ENCODE assay signal across 20 cellular contexts in genomic region chr1:214617246-214617645, GRCh38. TPM values are rescaled to one million over a fixed set of nuclear protein-coding genes. Genes with fewer than 3 reads are reported as not detected.
A peak's percentile ranks its signal among the peaks of the same experiment; 100 is the strongest.
DNase-seq lines count a peak whose midpoint lies in the region; ATAC-seq, FAIRE-seq and TF ChIP-seq lines count a peak whose summit lies in the region.
"Had no signal": no experiment of that assay in that cellular context is flagged by ENCODE, and none has a peak within 500 bp of the region (broad histone marks: within the 10 kb centered on the region; RNA-seq: fewer than 3 reads in every experiment).

No MANE protein-coding gene starts in this region.

- H3K36me3 ChIP-seq in naive thymus-derived CD4-positive, alpha-beta T cell (ENCODE audit: control insufficient read depth in 2 of 3, insufficient read depth in 3 of 3, low read length in 3 of 3), result no peaks in the 10 kb centered on the region
- H3K36me3 ChIP-seq in transverse colon, result no peaks in the 10 kb centered on the region

- H3K9me3 ChIP-seq in naive thymus-derived CD4-positive, alpha-beta T cell (ENCODE audit: control insufficient read depth in 2 of 3, low read length in 3 of 3), result no peaks in the 10 kb centered on the region
- H3K9me3 ChIP-seq in transverse colon, result no peaks in the 10 kb centered on the region

- no peak for TF ChIP-seq POLR2A in transverse colon (IDR thresholded peaks at IDR 0.05)

- CTCF ChIA-PET in naive thymus-derived CD4-positive, alpha-beta T cell (lab: Charles Lee), result interaction anchor here (0.6 to 1.7 kb wide), 2 partner anchors 10 to 14 kb away, joined by 3 to 5 read pairs; no protein-coding TSS in a partner anchor
- CTCF ChIA-PET in RWPE1 (lab: Yijun Ruan, JAX), result no interaction called here

- no peak for TF ChIP-seq EP300 in transverse colon (IDR thresholded peaks at IDR 0.05; ENCODE audit: low read depth)

- H3K4me3 ChIP-seq in naive thymus-derived CD4-positive, alpha-beta T cell (ENCODE audit: low read length), result no peak overlapping the region
- H3K4me3 ChIP-seq in transverse colon, result no peak overlapping the region

- H3K27me3 ChIP-seq in naive thymus-derived CD4-positive, alpha-beta T cell (ENCODE audit: control insufficient read depth in 2 of 2, insufficient read depth in 2 of 2, low read length in 2 of 2), result no peaks in the 10 kb centered on the region
- H3K27me3 ChIP-seq in transverse colon, result no peaks in the 10 kb centered on the region

- H3K27me3 Mint-ChIP-seq in activated T-helper 1 cell treated with anti-CD3 and anti-CD28 coated beads, Interleukin-12 subunit alpha, Interleukin-12 subunit beta, Interleukin-2, Interleukin-4 antibody, amounts not matched to agents 30 ng/mL and 10 ng/mL and 1 ng/mL, durations not matched to agents 14 hours and 24 hours and 36 hours (ENCODE audit: insufficient read depth), result no peaks in the 10 kb centered on the region
- H3K27me3 Mint-ChIP-seq in naive thymus-derived CD4-positive, alpha-beta T cell, result no peaks in the 10 kb centered on the region

- peak; percentile 29 for FAIRE-seq in D721Med (lab: Jason Lieb, UNC)
- FAIRE-seq: G401.6 had no signal

- in situ Hi-C loops in transverse colon (cut with MboI; ENCODE audit: low pct_ligation_motif_present in 1 of 4, low pct_unique_long_range_greater_than_20kb in 1 of 4, low sequenced_read_pairs in 3 of 4), result no loop called here

- H3K36me3 Mint-ChIP-seq in activated naive CD4-positive, alpha-beta T cell treated with anti-CD3 and anti-CD28 coated beads, Interleukin-2, amount 50 U/mL, for 72 hours, result peaks cover 16 to 69% of the 10 kb centered on the region in 2 donors
- H3K36me3 Mint-ChIP-seq in activated T-helper 1 cell treated with anti-CD3 and anti-CD28 coated beads, Interleukin-12 subunit alpha, Interleukin-12 subunit beta, Interleukin-2, Interleukin-4 antibody, amounts not matched to agents 30 ng/mL and 10 ng/mL and 1 ng/mL, durations not matched to agents 14 hours and 24 hours and 36 hours (ENCODE audit: low read depth), result peaks cover 49% of the 10 kb centered on the region
- H3K36me3 Mint-ChIP-seq in naive thymus-derived CD4-positive, alpha-beta T cell, result peaks cover 0 to 44% (median 4%) of the 10 kb centered on the region in 5 donors

- H3K27ac ChIP-seq in naive thymus-derived CD4-positive, alpha-beta T cell (ENCODE audit: low read depth, low read length), result no peak overlapping the region
- H3K27ac ChIP-seq in transverse colon (no peak overlapping the region), RWPE1 (no peak overlapping the region)

- 91 to 100% methylated on average over 1 to 4 of the region's 4 CpGs for WGBS in transverse colon (ENCODE audit: low coverage in 1 of 2), 2 donors

- peak overlapping the region; percentile 42 for H3K4me3 Mint-ChIP-seq in activated T-helper 1 cell treated with anti-CD3 and anti-CD28 coated beads, Interleukin-12 subunit alpha, Interleukin-12 subunit beta, Interleukin-2, Interleukin-4 antibody, amounts not matched to agents 30 ng/mL and 10 ng/mL and 1 ng/mL, durations not matched to agents 14 hours and 24 hours and 36 hours
- peak overlapping the region; percentile 40 to 71 (median 48) for H3K4me3 Mint-ChIP-seq in naive thymus-derived CD4-positive, alpha-beta T cell
- H3K4me3 Mint-ChIP-seq: CD14-positive monocyte had no signal

- POLR2A ChIA-PET in naive thymus-derived CD4-positive, alpha-beta T cell (lab: Charles Lee), result interaction anchor here (1.4 kb wide), 1 partner anchor 23 kb away, joined by 4 read pairs; no protein-coding TSS in a partner anchor
- POLR2A ChIA-PET in RWPE1 (lab: Yijun Ruan, JAX; ENCODE audit: low non-redundant PET), result no interaction called here

- TF ChIP-seq CTCF in D721Med (IDR thresholded peaks at IDR 0.05; ENCODE audit: insufficient read depth, missing control alignments) (no peak), transverse colon (IDR thresholded peaks at IDR 0.05) (no peak), RWPE1 (conservative IDR thresholded peaks at IDR 0.05; ENCODE audit: low read depth) (no peak)

- no peaks in the 10 kb centered on the region for H3K9me3 Mint-ChIP-seq in activated naive CD4-positive, alpha-beta T cell treated with anti-CD3 and anti-CD28 coated beads, Interleukin-2, amount 50 U/mL, for 72 hours
- peaks cover 8% of the 10 kb centered on the region for H3K9me3 Mint-ChIP-seq in activated T-helper 1 cell treated with anti-CD3 and anti-CD28 coated beads, Interleukin-12 subunit alpha, Interleukin-12 subunit beta, Interleukin-2, Interleukin-4 antibody, amounts not matched to agents 30 ng/mL and 10 ng/mL and 1 ng/mL, durations not matched to agents 14 hours and 24 hours and 36 hours
- peaks cover 0 to 3% (median 0%) of the 10 kb centered on the region in 11 donors for H3K9me3 Mint-ChIP-seq in naive thymus-derived CD4-positive, alpha-beta T cell

- DNase-seq in activated naive CD4-positive, alpha-beta T cell treated with anti-CD3 and anti-CD28 coated beads, Interleukin-2, amount 50 U/mL, for 72 hours (ENCODE audit: low spot score in 2 of 2), result no peak
- no peak for DNase-seq in activated naive CD4-positive, alpha-beta T cell treated with Interleukin-2 at 50 U/mL for 16 hours
- DNase-seq in D721Med (ENCODE audit: insufficient read length, low spot score) (no peak), transverse colon (no peak), RWPE1 (ENCODE audit: low spot score) (no peak)
- no peak for DNase-seq in activated T-helper 1 cell treated with anti-CD3 and anti-CD28 coated beads, Interleukin-12 subunit alpha, Interleukin-12 subunit beta, Interleukin-2, Interleukin-4 antibody, amounts not matched to agents 30 ng/mL and 10 ng/mL and 1 ng/mL, durations not matched to agents 14 hours and 24 hours and 36 hours (ENCODE audit: low spot score)
- peak in 3 of 9 donors; percentile 16 to 22 (median 16) for DNase-seq in naive thymus-derived CD4-positive, alpha-beta T cell
- DNase-seq: ACHN, AML-193, DMS79, KBM-7, NCI-H1048, NCI-H146, NCI-H2081, NCI-H510A, NCI-H774, RPMI8226 had no signal

- peaks cover 0 to 3% of the 10 kb centered on the region in 2 donors for H3K4me1 ChIP-seq in naive thymus-derived CD4-positive, alpha-beta T cell (ENCODE audit: control insufficient read depth in 2 of 2, insufficient read depth in 2 of 2, low read length in 2 of 2)
- no peaks in the 10 kb centered on the region for H3K4me1 ChIP-seq in transverse colon

- peaks cover 34% of the 10 kb centered on the region for H3K4me1 Mint-ChIP-seq in activated T-helper 1 cell treated with anti-CD3 and anti-CD28 coated beads, Interleukin-12 subunit alpha, Interleukin-12 subunit beta, Interleukin-2, Interleukin-4 antibody, amounts not matched to agents 30 ng/mL and 10 ng/mL and 1 ng/mL, durations not matched to agents 14 hours and 24 hours and 36 hours (ENCODE audit: low read depth)
- peaks cover 6 to 40% (median 14%) of the 10 kb centered on the region in 7 donors for H3K4me1 Mint-ChIP-seq in naive thymus-derived CD4-positive, alpha-beta T cell

- H3K27ac Mint-ChIP-seq in activated naive CD4-positive, alpha-beta T cell treated with anti-CD3 and anti-CD28 coated beads, Interleukin-2, amount 50 U/mL, for 72 hours, result no peak overlapping the region
- peak overlapping the region; percentile 73 for H3K27ac Mint-ChIP-seq in activated T-helper 1 cell treated with anti-CD3 and anti-CD28 coated beads, Interleukin-12 subunit alpha, Interleukin-12 subunit beta, Interleukin-2, Interleukin-4 antibody, amounts not matched to agents 30 ng/mL and 10 ng/mL and 1 ng/mL, durations not matched to agents 14 hours and 24 hours and 36 hours
- H3K27ac Mint-ChIP-seq in naive thymus-derived CD4-positive, alpha-beta T cell, result peak overlapping the region in 8 of 9 donors; percentile 66 to 83 (median 78)

- intact Hi-C loops in activated T-helper 1 cell treated with anti-CD3 and anti-CD28 coated beads, Interleukin-12 subunit alpha, Interleukin-12 subunit beta, Interleukin-2, Interleukin-4 antibody, amounts not matched to agents 30 ng/mL and 10 ng/mL and 1 ng/mL, durations not matched to agents 14 hours and 24 hours and 36 hours (cut with micrococcal nuclease), result loop anchor here (2.0 kb wide), 1 partner anchor 14 kb away; the partner anchor contains the start of gene CENPF
- intact Hi-C loops in naive thymus-derived CD4-positive, alpha-beta T cell (cut with micrococcal nuclease), result loop anchor here in 1 of 2 donors (1.0 kb wide), 1 partner anchor 11 kb away; no protein-coding TSS in a partner anchor
- intact Hi-C loops in transverse colon (cut with DNase I; ENCODE audit: low total_unique reads), result no loop called here

- peak; percentile 28 to 35 for ATAC-seq in activated naive CD4-positive, alpha-beta T cell treated with anti-CD3 and anti-CD28 coated beads, Interleukin-2, amount 50 U/mL, for 72 hours
- no peak for ATAC-seq in naive thymus-derived CD4-positive, alpha-beta T cell
- ATAC-seq: HCT116 had no signal

RNA-seq across cellular contexts. Expression of gene CENPF, which starts 14.3 kb away (rescaled TPM):
- 10 to 100 TPM; 74.2 to 87.0 TPM for total RNA-seq in activated naive CD4-positive, alpha-beta T cell treated with anti-CD3 and anti-CD28 coated beads, Interleukin-2, amount 50 U/mL, for 72 hours
- 51.7 and 52.3 TPM in 2 replicates for total RNA-seq in activated T-helper 1 cell treated with anti-CD3 and anti-CD28 coated beads, Interleukin-12 subunit alpha, Interleukin-12 subunit beta, Interleukin-2, Interleukin-4 antibody, amounts not matched to agents 30 ng/mL and 10 ng/mL and 1 ng/mL, durations not matched to agents 14 hours and 24 hours and 36 hours
- total RNA-seq in naive thymus-derived CD4-positive, alpha-beta T cell, result 10 to 100 TPM in 1 of 5 experiments, 1 to 10 TPM in 4; 2.1 to 79.9 (median 4.1) TPM
- 1 to 10 TPM in 1 of 2 donors, under 1 TPM in 1; 0.83 to 2.3 TPM for polyA plus RNA-seq in naive thymus-derived CD4-positive, alpha-beta T cell
- 10 to 100 TPM in 1 of 4 donors, 1 to 10 TPM in 3; 1.5 to 49.8 (median 3.4) TPM for total RNA-seq in transverse colon

Comparison
In these comparisons a context has a peak if more than half of its experiments do, and no peak if none do; other contexts are left out.
1. H3K27ac Mint-ChIP-seq: peak in activated T-helper 1 cell treated with anti-CD3 and anti-CD28 coated beads, Interleukin-12 subunit alpha, Interleukin-12 subunit beta, Interleukin-2, Interleukin-4 antibody, amounts not matched to agents 30 ng/mL and 10 ng/mL and 1 ng/mL, durations not matched to agents 14 hours and 24 hours and 36 hours (single experiment) and naive thymus-derived CD4-positive, alpha-beta T cell (8 of 9); none in activated naive CD4-positive, alpha-beta T cell treated with anti-CD3 and anti-CD28 coated beads, Interleukin-2, amount 50 U/mL, for 72 hours (0 of 2).